9 cellular contexts compared by ENCODE assay signal in the genomic region with DNA sequence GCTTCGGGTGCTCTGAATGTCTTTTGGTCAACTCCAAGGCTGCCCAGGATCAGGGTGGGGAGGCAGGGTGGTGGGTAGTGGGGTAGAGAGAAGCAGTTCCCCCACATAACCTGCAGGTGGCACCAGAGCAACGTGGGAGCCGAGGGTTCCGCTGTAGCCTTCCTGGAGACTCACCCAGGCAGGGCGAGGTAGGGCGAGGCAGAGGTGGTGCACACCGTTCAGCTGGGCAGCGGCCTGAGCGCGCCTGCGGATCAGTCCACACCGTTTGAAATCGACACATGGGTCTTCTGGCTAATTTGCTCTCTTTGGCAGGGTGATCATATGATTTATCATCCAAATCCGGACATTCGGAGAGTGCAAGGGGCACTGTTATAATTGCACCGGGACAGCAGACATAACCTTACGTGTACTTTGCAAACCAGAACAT. TPM values are rescaled to one million over a fixed set of nuclear protein-coding genes. Genes with fewer than 3 reads are reported as not detected.
A peak's percentile ranks its signal among the peaks of the same experiment; 100 is the strongest.
DNase-seq lines count a peak whose midpoint lies in the region; ATAC-seq, FAIRE-seq and TF ChIP-seq lines count a peak whose summit lies in the region.
"Had no signal": no experiment of that assay in that cellular context is flagged by ENCODE, and none has a peak within 500 bp of the region (broad histone marks: within the 10 kb centered on the region; RNA-seq: fewer than 3 reads in every experiment).

No MANE protein-coding gene starts in this region.

- H3K27me3 ChIP-seq in pancreas (no peaks in the 10 kb centered on the region), tibial artery (no peaks in the 10 kb centered on the region)

- DNase-seq in Calu3 (peak; percentile 85), SK-MEL-5 (ENCODE audit: low read depth, low spot score) (peak; percentile 71), glomerular endothelial cell (ENCODE audit: extremely low read depth, low read depth, low spot score) (peak; percentile 12), pancreas (peak; percentile 50 to 89 (median 72)), tibial artery (peak; percentile 63 to 80)
- peak; percentile 64 for DNase-seq in activated gamma-delta T cell treated with anti-CD3 and anti-CD28 coated beads, Interleukin-2, amount 50 U/mL, for 16 hours (ENCODE audit: low read depth)

- H3K9me3 Mint-ChIP-seq in Calu3 (ENCODE audit: low read depth, unreplicated experiment), result no peaks in the 10 kb centered on the region

- no peaks in the 10 kb centered on the region for H3K27me3 Mint-ChIP-seq in Calu3 (ENCODE audit: unreplicated experiment)

- CTCF ChIA-PET in Calu3 (lab: Charles Lee), result interaction anchor here (0.6 to 1.5 kb wide), 4 partner anchors 18 to 199 kb away, joined by 3 to 14 read pairs (median 4); no protein-coding TSS in a partner anchor

- H3K4me3 ChIP-seq in pancreas (no peak overlapping the region), tibial artery (no peak overlapping the region)

- peak overlapping the region; percentile 34 for H3K4me3 Mint-ChIP-seq in Calu3 (ENCODE audit: low read depth, unreplicated experiment)

- no peak overlapping the region for H3K27ac Mint-ChIP-seq in Calu3 (ENCODE audit: unreplicated experiment)

- no TSS peak for BruUV-seq in Calu3 (replicated peaks; lab: Mats Ljungman, UMichigan)

- H3K4me1 ChIP-seq in pancreas (no peaks in the 10 kb centered on the region), tibial artery (peaks cover 0 to 5% (median 2%) of the 10 kb centered on the region in 4 donors)

- H3K27ac ChIP-seq in pancreas (no peak overlapping the region), tibial artery (no peak overlapping the region)

- H3K9me3 ChIP-seq in pancreas (no peaks in the 10 kb centered on the region), tibial artery (no peaks in the 10 kb centered on the region)

- no peak for TF ChIP-seq EP300 in Ishikawa (IDR thresholded peaks at IDR 0.05; ENCODE audit: borderline replicate concordance)

- TF ChIP-seq RAD21 in Ishikawa (IDR thresholded peaks at IDR 0.05; ENCODE audit: low read depth), result peak; percentile 96

- TF ChIP-seq CTCF in Calu3 (IDR thresholded peaks at IDR 0.05; ENCODE audit: unreplicated experiment) (peak; percentile 85), pancreas (IDR thresholded peaks at IDR 0.05) (peak; percentile 81 to 95 (median 90)), tibial artery (IDR thresholded peaks at IDR 0.05) (peak; percentile 89 to 97)

- intact Hi-C loops in Calu3 (cut with micrococcal nuclease; ENCODE audit: unreplicated experiment) (loop anchor here (2.0 kb wide), 2 partner anchors 142 to 198 kb away; no protein-coding TSS in a partner anchor), pancreas (cut with DNase I) (no loop called here), tibial artery (cut with DNase I; ENCODE audit: low total_unique reads) (loop anchor here (2.0 to 5.0 kb wide), 2 partner anchors 140 to 198 kb away; no protein-coding TSS in a partner anchor)

- H3K4me1 Mint-ChIP-seq in Calu3 (ENCODE audit: low read depth, unreplicated experiment), result peaks cover 11% of the 10 kb centered on the region

- H3K36me3 ChIP-seq in pancreas, result no peaks in the 10 kb centered on the region
- no peaks in the 10 kb centered on the region for H3K36me3 ChIP-seq in tibial artery

- ATAC-seq in GM21447 (IDR thresholded peaks at IDR 0.05; ENCODE audit: unreplicated experiment), result peak; percentile 88
- ATAC-seq in pancreas, result peak; percentile 95 to 100 (median 100)

- FAIRE-seq in pancreas (lab: Jason Lieb, UNC), result no peak
- FAIRE-seq: colon had no signal

- H3K36me3 Mint-ChIP-seq in Calu3 (ENCODE audit: insufficient read depth, unreplicated experiment), result no peaks in the 10 kb centered on the region

- 6 to 7% methylated on average over 17 of the region's 17 CpGs for WGBS in pancreas, 2 donors

- in situ Hi-C loops in SK-MEL-5 (cut with HindIII; ENCODE audit: low pct_unique_long_range_greater_than_20kb, low sequenced_read_pairs), result no loop called here

TF ChIP-seq in Ishikawa, 13 proteins besides CTCF, POLR2A, EP300 and RAD21:
- TF ChIP-seq, protein P1, sequence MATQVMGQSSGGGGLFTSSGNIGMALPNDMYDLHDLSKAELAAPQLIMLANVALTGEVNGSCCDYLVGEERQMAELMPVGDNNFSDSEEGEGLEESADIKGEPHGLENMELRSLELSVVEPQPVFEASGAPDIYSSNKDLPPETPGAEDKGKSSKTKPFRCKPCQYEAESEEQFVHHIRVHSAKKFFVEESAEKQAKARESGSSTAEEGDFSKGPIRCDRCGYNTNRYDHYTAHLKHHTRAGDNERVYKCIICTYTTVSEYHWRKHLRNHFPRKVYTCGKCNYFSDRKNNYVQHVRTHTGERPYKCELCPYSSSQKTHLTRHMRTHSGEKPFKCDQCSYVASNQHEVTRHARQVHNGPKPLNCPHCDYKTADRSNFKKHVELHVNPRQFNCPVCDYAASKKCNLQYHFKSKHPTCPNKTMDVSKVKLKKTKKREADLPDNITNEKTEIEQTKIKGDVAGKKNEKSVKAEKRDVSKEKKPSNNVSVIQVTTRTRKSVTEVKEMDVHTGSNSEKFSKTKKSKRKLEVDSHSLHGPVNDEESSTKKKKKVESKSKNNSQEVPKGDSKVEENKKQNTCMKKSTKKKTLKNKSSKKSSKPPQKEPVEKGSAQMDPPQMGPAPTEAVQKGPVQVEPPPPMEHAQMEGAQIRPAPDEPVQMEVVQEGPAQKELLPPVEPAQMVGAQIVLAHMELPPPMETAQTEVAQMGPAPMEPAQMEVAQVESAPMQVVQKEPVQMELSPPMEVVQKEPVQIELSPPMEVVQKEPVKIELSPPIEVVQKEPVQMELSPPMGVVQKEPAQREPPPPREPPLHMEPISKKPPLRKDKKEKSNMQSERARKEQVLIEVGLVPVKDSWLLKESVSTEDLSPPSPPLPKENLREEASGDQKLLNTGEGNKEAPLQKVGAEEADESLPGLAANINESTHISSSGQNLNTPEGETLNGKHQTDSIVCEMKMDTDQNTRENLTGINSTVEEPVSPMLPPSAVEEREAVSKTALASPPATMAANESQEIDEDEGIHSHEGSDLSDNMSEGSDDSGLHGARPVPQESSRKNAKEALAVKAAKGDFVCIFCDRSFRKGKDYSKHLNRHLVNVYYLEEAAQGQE (IDR thresholded peaks at IDR 0.05; ENCODE audit: low read depth), result no peak
- no peak for TF ChIP-seq EGR1 (IDR thresholded peaks at IDR 0.05)
- TF ChIP-seq CEBPB (IDR thresholded peaks at IDR 0.05), result no peak
- TF ChIP-seq, protein P2, sequence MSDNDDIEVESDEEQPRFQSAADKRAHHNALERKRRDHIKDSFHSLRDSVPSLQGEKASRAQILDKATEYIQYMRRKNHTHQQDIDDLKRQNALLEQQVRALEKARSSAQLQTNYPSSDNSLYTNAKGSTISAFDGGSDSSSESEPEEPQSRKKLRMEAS (IDR thresholded peaks at IDR 0.05), result 0 out of 2 replicates have a peak, but pooled peaks have one; percentile 22

RNA-seq across cellular contexts. Expression of a gene that starts 41.4 kb away (rescaled TPM):
- total RNA-seq in Calu3 (2022), result 13.2 and 20.6 TPM in 2 replicates
- total RNA-seq in SK-MEL-5 (2014; rRNA removed; shearing (Covaris generic)), result 0.32 and 0.67 TPM in 2 replicates
- 0.80 and 4.2 TPM in 2 replicates for polyA plus RNA-seq in SK-MEL-5 (2015; cell fraction: cytosol; rRNA removed)
- 7.2 TPM in 2 replicates for polyA plus RNA-seq in SK-MEL-5 (2015; cell fraction: nucleus; rRNA removed)
- 0.87 and 5.0 TPM in 2 replicates for total RNA-seq in glomerular endothelial cell
- total RNA-seq in pancreas, result 1 to 10 TPM; 2.8 to 9.2 (median 4.8) TPM
- polyA plus RNA-seq in pancreas, result 10 to 100 TPM in 1 of 2 donors, 1 to 10 TPM in 1; 6.9 to 13.0 TPM

RNA-seq across cellular contexts. Expression of a gene that starts 43.5 kb away (rescaled TPM):
- total RNA-seq in Calu3 (2022) (32.3 and 33.4 TPM in 2 replicates), glomerular endothelial cell (14.8 and 15.4 TPM in 2 replicates), pancreas (10 to 100 TPM in 3 of 6 donors, 1 to 10 TPM in 3; 8.4 to 13.1 (median 9.7) TPM)
- total RNA-seq in SK-MEL-5 (2014; rRNA removed; shearing (Covaris generic)), result 24.8 and 26.5 TPM in 2 replicates
- polyA plus RNA-seq in SK-MEL-5 (2015; cell fraction: cytosol; rRNA removed), result 7.7 and 13.5 TPM in 2 replicates
- 16.2 and 27.6 TPM in 2 replicates for polyA plus RNA-seq in SK-MEL-5 (2015; cell fraction: nucleus; rRNA removed)
- 1 to 10 TPM; 5.4 to 8.8 TPM for polyA plus RNA-seq in pancreas

Comparison
In these comparisons a context has a peak if more than half of its experiments do, and no peak if none do; other contexts are left out.
1. DNase-seq: peak in every context shown above with its lines; median percentile 85 in Calu3; 72 in pancreas; 72 in tibial artery; 71 in SK-MEL-5; 64 in activated gamma-delta T cell treated with anti-CD3 and anti-CD28 coated beads, Interleukin-2, amount 50 U/mL, for 16 hours; 12 in glomerular endothelial cell.
2. intact Hi-C loops: an anchor here in Calu3 (2.0 kb wide) and tibial artery (2.0 to 5.0 kb wide); none called in pancreas.